3 cellular contexts compared by ENCODE assay signal in genomic region chr17:79840989-79841286, GRCh38.
TF ChIP-seq lines count a peak whose summit lies in the region.

No MANE protein-coding gene starts in this region.

TF ChIP-seq in A549, 52 proteins besides CTCF, POLR2A, EP300 and RAD21:
- TF ChIP-seq FOSL2 (IDR thresholded peaks at IDR 0.05) (no peak), FOSL2 (CRISPR knock-in tag; IDR thresholded peaks at IDR 0.05) (no peak), JUNB (IDR thresholded peaks at IDR 0.05) (no peak), RARB (CRISPR knock-in tag; IDR thresholded peaks at IDR 0.05) (no peak), BHLHE40 (IDR thresholded peaks at IDR 0.05; ENCODE audit: low read depth, low read length) (no peak), KDM5A (IDR thresholded peaks at IDR 0.05) (no peak), TFCP2L1 (CRISPR knock-in tag; IDR thresholded peaks at IDR 0.05) (no peak), NR3C1 (IDR thresholded peaks at IDR 0.05) (no peak), RFX5 (IDR thresholded peaks at IDR 0.05) (no peak), SREBF2 (IDR thresholded peaks at IDR 0.05) (no peak), MAX (IDR thresholded peaks at IDR 0.05) (peak; percentile 80), JUN (IDR thresholded peaks at IDR 0.05) (no peak), HES2 (IDR thresholded peaks at IDR 0.05) (no peak), USF2 (IDR thresholded peaks at IDR 0.05) (peak; percentile 41; the same call in 1 of the 2 replicates), ZC3H11A (IDR thresholded peaks at IDR 0.05) (no peak), TP53 (CRISPR knock-in tag; IDR thresholded peaks at IDR 0.05) (no peak), EHF (CRISPR knock-in tag; IDR thresholded peaks at IDR 0.05) (no peak), KDM1A (IDR thresholded peaks at IDR 0.05; ENCODE audit: low read depth) (no peak), E2F6 (IDR thresholded peaks at IDR 0.05; ENCODE audit: borderline replicate concordance, low read depth) (no peak)

TF ChIP-seq in K562, 482 proteins besides CTCF, POLR2A, EP300 and RAD21:
- TF ChIP-seq RBM15 (IDR thresholded peaks at IDR 0.05; ENCODE audit: insufficient read depth, low read length) (0 out of 2 replicates have a peak, but pooled peaks have one; percentile 6), CHAMP1 (IDR thresholded peaks at IDR 0.05) (no peak), ESRRB (CRISPR knock-in tag; IDR thresholded peaks at IDR 0.05; ENCODE audit: borderline replicate concordance) (no peak), CEBPB (tag; IDR thresholded peaks at IDR 0.05) (peak; percentile 6), SREBF1 (IDR thresholded peaks at IDR 0.05; ENCODE audit: borderline replicate concordance, low read depth, low read length) (no peak)

TF ChIP-seq in GM12891, 5 proteins besides CTCF, POLR2A, EP300 and RAD21:
- TF ChIP-seq TAF1 (IDR thresholded peaks at IDR 0.05; ENCODE audit: low read depth, low read length): no peak
- TF ChIP-seq POLR2AphosphoS5 (IDR thresholded peaks at IDR 0.05; ENCODE audit: low read depth, low read length): no peak
- no peak for TF ChIP-seq PAX5 (IDR thresholded peaks at IDR 0.05; ENCODE audit: insufficient read depth, low read length, severe bottlenecking)
- TF ChIP-seq POU2F2 (IDR thresholded peaks at IDR 0.05; ENCODE audit: low read depth, low read length): no peak
- TF ChIP-seq SPI1 (IDR thresholded peaks at IDR 0.05; ENCODE audit: low read depth, low read length): no peak
